ENCODE assay signal across 9 cellular contexts in the genomic region with DNA sequence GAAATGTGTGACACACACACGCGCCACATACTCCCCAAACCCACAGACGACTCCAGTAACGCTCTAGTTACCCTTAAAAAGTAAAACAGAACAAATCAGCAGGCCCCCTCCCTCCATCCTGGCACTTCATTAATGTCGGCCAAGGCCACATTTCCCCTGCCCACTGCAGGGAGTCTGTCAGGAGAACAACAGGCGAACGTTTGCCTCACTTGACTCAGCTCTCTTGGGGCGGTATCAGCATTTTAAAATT. TPM values are rescaled to one million over a fixed set of nuclear protein-coding genes. Genes with fewer than 3 reads are reported as not detected.
DNase-seq lines count a peak whose midpoint lies in the region; ATAC-seq, FAIRE-seq and TF ChIP-seq lines count a peak whose summit lies in the region.
"Had no signal": no experiment of that assay in that cellular context is flagged by ENCODE, and none has a peak within 500 bp of the region (broad histone marks: within the 10 kb centered on the region; RNA-seq: fewer than 3 reads in every experiment).

No MANE protein-coding gene starts in this region.

- H3F3A ChIP-seq in smooth muscle cell (ENCODE audit: low read depth), result no peaks in the 10 kb centered on the region

- H3K27ac ChIP-seq in SJSA1, result no peak overlapping the region
- H3K27ac ChIP-seq in heart left ventricle, result peak overlapping the region in 10 of 12 donors; percentile 18 to 77 (median 54)
- H3K27ac ChIP-seq in smooth muscle cell (ENCODE audit: low read depth), result peak overlapping the region; percentile 54

- H3K4me3 Mint-ChIP-seq in activated T-cell treated with anti-CD3 and anti-CD28 coated beads, Interleukin-2, amount 50 U/mL, for 72 hours, result peak overlapping the region; percentile 86 to 91

- no peaks in the 10 kb centered on the region for H4K20me1 ChIP-seq in smooth muscle cell (ENCODE audit: low read depth)

- ATAC-seq in activated T-cell treated with anti-CD3 and anti-CD28 coated beads, Interleukin-2, amount 50 U/mL, for 72 hours (replicated peaks in 1 of 2), result peak; percentile 2 to 27
- peak in 1 of 4 donors; percentile 24 for ATAC-seq in heart left ventricle
- no peak for ATAC-seq in HG02852 (IDR thresholded peaks at IDR 0.05; ENCODE audit: unreplicated experiment)

- H3K9me3 Mint-ChIP-seq in activated T-cell treated with anti-CD3 and anti-CD28 coated beads, Interleukin-2, amount 50 U/mL, for 72 hours, result no peaks in the 10 kb centered on the region

- peaks cover 51% of the 10 kb centered on the region for H3K27me3 Mint-ChIP-seq in activated T-cell treated with anti-CD3 and anti-CD28 coated beads, Interleukin-2, amount 50 U/mL, for 72 hours (ENCODE audit: low read depth)

- no peak for FAIRE-seq in urothelium cell line (lab: Jason Lieb, UNC)
- FAIRE-seq: G401.6 had no signal

- peak overlapping the region; percentile 41 for H3K9ac ChIP-seq in smooth muscle cell (ENCODE audit: low read depth)

- H3K36me3 Mint-ChIP-seq in activated T-cell treated with anti-CD3 and anti-CD28 coated beads, Interleukin-2, amount 50 U/mL, for 72 hours (ENCODE audit: insufficient read depth in 2 of 2), result no peaks in the 10 kb centered on the region

- H3K27ac Mint-ChIP-seq in activated T-cell treated with anti-CD3 and anti-CD28 coated beads, Interleukin-2, amount 50 U/mL, for 72 hours, result peak overlapping the region; percentile 36

- intact Hi-C loops in heart left ventricle (cut with DNase I), result no loop called here

- peaks cover 27% of the 10 kb centered on the region for H3K4me1 Mint-ChIP-seq in activated T-cell treated with anti-CD3 and anti-CD28 coated beads, Interleukin-2, amount 50 U/mL, for 72 hours (ENCODE audit: low read depth)

- no peak for TF ChIP-seq POLR2A in heart left ventricle (IDR thresholded peaks at IDR 0.05)

- H3K36me3 ChIP-seq in SJSA1, result no peaks in the 10 kb centered on the region
- no peaks in the 10 kb centered on the region for H3K36me3 ChIP-seq in heart left ventricle
- no peaks in the 10 kb centered on the region for H3K36me3 ChIP-seq in smooth muscle cell (ENCODE audit: low read depth)

- no peak for TF ChIP-seq CTCF in heart left ventricle (IDR thresholded peaks at IDR 0.05)
- TF ChIP-seq CTCF in smooth muscle cell (IDR thresholded peaks at IDR 0.05; ENCODE audit: borderline replicate concordance, insufficient read depth, poor library complexity, severe bottlenecking), result no peak

- peak overlapping the region; percentile 51 for H3K4me3 ChIP-seq in SJSA1
- peak overlapping the region in 11 of 12 donors; percentile 33 to 75 (median 63) for H3K4me3 ChIP-seq in heart left ventricle
- H3K4me3 ChIP-seq in smooth muscle cell, result peak overlapping the region; percentile 68

- 10 to 20% (median 15%) methylated on average over 8 of the region's 8 CpGs for WGBS in heart left ventricle, 4 donors
- WGBS in smooth muscle cell (ENCODE audit: low lambda C conversion rate), result 1% methylated on average over 8 of the region's 8 CpGs

- H3K9me3 ChIP-seq in SJSA1 (replicated peaks) (no peaks in the 10 kb centered on the region; the same call in 1 of the 2 replicates), heart left ventricle (no peaks in the 10 kb centered on the region), smooth muscle cell (replicated peaks; ENCODE audit: low read depth) (no peaks in the 10 kb centered on the region)

- no peaks in the 10 kb centered on the region for H3K79me2 ChIP-seq in smooth muscle cell (ENCODE audit: low read depth)

- no peak for DNase-seq in activated T-cell treated with anti-CD3 and anti-CD28 coated beads, Interleukin-2, amount 50 U/mL, for 72 hours
- DNase-seq in activated T-cell treated with anti-CD3 and anti-CD28 coated beads, Interleukin-2, amount 50 U/mL, for 1 hour, result no peak
- DNase-seq in SJSA1 (ENCODE audit: low read depth in 1 of 2, low spot score in 2 of 2) (no peak), heart left ventricle (no peak), smooth muscle cell (lab: John Stamatoyannopoulos, UW; ENCODE audit: unreplicated experiment) (no peak), urothelium cell line (ENCODE audit: low spot score) (no peak), HCEC 1CT (no peak)

- peak overlapping the region; percentile 83 for H2AFZ ChIP-seq in smooth muscle cell (ENCODE audit: low read depth)

- H3K27me3 ChIP-seq in SJSA1 (replicated peaks) (no peaks in the 10 kb centered on the region), heart left ventricle (peaks cover 0 to 25% (median 0%) of the 10 kb centered on the region in 9 donors), smooth muscle cell (ENCODE audit: low read depth) (peaks cover 44% of the 10 kb centered on the region)

- peaks cover 9% of the 10 kb centered on the region; the same call in 1 of the 2 replicates for H3K4me1 ChIP-seq in SJSA1 (replicated peaks)
- peaks cover 0 to 28% (median 9%) of the 10 kb centered on the region in 12 donors for H3K4me1 ChIP-seq in heart left ventricle
- H3K4me1 ChIP-seq in smooth muscle cell (ENCODE audit: low read depth), result no peaks in the 10 kb centered on the region

- H3K4me2 ChIP-seq in smooth muscle cell, result peak overlapping the region; percentile 83

RNA-seq across cellular contexts. Expression of a gene that starts 0.7 kb away (rescaled TPM):
- under 1 TPM; 0.22 to 0.53 TPM for total RNA-seq in activated T-cell treated with anti-CD3 and anti-CD28 coated beads, Interleukin-2, amount 50 U/mL, for 72 hours
- 0.53 and 3.0 TPM in 2 replicates for total RNA-seq in SJSA1 (2014; rRNA removed; shearing (Covaris generic))
- total RNA-seq in heart left ventricle (10 to 100 TPM; 14.5 to 32.0 (median 23.6) TPM), smooth muscle cell (1.2 and 4.1 TPM in 2 replicates)
- polyA plus RNA-seq in heart left ventricle (1 to 10 TPM; 3.7 to 9.1 TPM), smooth muscle cell (0.48 and 1.6 TPM in 2 replicates)
